Comparison of ENCODE assay signal across 1 cellular context in the genomic region with DNA sequence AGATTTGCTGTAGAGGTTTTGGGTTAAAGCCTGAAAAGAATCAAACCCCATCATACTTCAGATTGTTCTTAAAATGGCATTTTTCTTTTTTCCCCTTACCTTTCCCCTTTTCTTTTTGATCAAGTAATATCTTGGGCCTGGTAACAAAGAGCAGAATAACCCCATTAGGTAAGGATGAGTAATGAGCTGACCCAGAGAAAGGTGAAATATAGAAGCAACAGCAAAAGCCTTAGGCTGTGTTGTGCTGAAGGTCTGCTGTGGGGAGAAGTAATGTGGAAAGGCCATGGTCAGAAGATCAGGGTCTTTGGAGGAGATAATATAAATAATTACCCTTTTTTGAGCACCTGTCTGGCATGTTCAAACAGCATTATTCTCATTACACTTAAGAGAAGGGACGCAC.
TF ChIP-seq lines count a peak whose summit lies in the region.

No MANE protein-coding gene starts in this region.

TF ChIP-seq in K562, 482 proteins besides CTCF, POLR2A, EP300 and RAD21:
- TF ChIP-seq, protein P1, sequence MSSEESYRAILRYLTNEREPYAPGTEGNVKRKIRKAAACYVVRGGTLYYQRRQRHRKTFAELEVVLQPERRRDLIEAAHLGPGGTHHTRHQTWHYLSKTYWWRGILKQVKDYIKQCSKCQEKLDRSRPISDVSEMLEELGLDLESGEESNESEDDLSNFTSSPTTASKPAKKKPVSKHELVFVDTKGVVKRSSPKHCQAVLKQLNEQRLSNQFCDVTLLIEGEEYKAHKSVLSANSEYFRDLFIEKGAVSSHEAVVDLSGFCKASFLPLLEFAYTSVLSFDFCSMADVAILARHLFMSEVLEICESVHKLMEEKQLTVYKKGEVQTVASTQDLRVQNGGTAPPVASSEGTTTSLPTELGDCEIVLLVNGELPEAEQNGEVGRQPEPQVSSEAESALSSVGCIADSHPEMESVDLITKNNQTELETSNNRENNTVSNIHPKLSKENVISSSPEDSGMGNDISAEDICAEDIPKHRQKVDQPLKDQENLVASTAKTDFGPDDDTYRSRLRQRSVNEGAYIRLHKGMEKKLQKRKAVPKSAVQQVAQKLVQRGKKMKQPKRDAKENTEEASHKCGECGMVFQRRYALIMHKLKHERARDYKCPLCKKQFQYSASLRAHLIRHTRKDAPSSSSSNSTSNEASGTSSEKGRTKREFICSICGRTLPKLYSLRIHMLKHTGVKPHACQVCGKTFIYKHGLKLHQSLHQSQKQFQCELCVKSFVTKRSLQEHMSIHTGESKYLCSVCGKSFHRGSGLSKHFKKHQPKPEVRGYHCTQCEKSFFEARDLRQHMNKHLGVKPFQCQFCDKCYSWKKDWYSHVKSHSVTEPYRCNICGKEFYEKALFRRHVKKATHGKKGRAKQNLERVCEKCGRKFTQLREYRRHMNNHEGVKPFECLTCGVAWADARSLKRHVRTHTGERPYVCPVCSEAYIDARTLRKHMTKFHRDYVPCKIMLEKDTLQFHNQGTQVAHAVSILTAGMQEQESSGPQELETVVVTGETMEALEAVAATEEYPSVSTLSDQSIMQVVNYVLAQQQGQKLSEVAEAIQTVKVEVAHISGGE (CRISPR knock-in tag; IDR thresholded peaks at IDR 0.05): no peak
- TF ChIP-seq, protein P2, sequence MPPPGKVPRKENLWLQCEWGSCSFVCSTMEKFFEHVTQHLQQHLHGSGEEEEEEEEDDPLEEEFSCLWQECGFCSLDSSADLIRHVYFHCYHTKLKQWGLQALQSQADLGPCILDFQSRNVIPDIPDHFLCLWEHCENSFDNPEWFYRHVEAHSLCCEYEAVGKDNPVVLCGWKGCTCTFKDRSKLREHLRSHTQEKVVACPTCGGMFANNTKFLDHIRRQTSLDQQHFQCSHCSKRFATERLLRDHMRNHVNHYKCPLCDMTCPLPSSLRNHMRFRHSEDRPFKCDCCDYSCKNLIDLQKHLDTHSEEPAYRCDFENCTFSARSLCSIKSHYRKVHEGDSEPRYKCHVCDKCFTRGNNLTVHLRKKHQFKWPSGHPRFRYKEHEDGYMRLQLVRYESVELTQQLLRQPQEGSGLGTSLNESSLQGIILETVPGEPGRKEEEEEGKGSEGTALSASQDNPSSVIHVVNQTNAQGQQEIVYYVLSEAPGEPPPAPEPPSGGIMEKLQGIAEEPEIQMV (tag; conservative IDR thresholded peaks at IDR 0.05; ENCODE audit: low read depth): no peak
- TF ChIP-seq MTF1 (CRISPR knock-in tag; IDR thresholded peaks at IDR 0.05; ENCODE audit: borderline replicate concordance) (no peak), ZNF347 (CRISPR knock-in tag; IDR thresholded peaks at IDR 0.05; ENCODE audit: low read depth) (no peak), JUND (IDR thresholded peaks at IDR 0.05; ENCODE audit: borderline replicate concordance, low read depth, low read length) (no peak), JUND (tag; IDR thresholded peaks at IDR 0.05; ENCODE audit: borderline replicate concordance, low read depth, low read length) (no peak), TEAD4 (IDR thresholded peaks at IDR 0.05; ENCODE audit: low read length) (no peak), TEAD4 (CRISPR knock-in tag; IDR thresholded peaks at IDR 0.05; ENCODE audit: borderline replicate concordance) (no peak), CBX1 (IDR thresholded peaks at IDR 0.05; ENCODE audit: low read depth) (no peak), RFX5 (IDR thresholded peaks at IDR 0.05; ENCODE audit: low read depth, low read length) (no peak), BCOR (IDR thresholded peaks at IDR 0.05) (no peak)
- TF ChIP-seq, protein P3, sequence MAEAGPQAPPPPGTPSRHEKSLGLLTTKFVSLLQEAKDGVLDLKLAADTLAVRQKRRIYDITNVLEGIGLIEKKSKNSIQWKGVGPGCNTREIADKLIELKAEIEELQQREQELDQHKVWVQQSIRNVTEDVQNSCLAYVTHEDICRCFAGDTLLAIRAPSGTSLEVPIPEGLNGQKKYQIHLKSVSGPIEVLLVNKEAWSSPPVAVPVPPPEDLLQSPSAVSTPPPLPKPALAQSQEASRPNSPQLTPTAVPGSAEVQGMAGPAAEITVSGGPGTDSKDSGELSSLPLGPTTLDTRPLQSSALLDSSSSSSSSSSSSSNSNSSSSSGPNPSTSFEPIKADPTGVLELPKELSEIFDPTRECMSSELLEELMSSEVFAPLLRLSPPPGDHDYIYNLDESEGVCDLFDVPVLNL (CRISPR knock-in tag; IDR thresholded peaks at IDR 0.05; ENCODE audit: low read depth): no peak
